Comparison of ENCODE assay signal across 34 cellular contexts in the genomic region with DNA sequence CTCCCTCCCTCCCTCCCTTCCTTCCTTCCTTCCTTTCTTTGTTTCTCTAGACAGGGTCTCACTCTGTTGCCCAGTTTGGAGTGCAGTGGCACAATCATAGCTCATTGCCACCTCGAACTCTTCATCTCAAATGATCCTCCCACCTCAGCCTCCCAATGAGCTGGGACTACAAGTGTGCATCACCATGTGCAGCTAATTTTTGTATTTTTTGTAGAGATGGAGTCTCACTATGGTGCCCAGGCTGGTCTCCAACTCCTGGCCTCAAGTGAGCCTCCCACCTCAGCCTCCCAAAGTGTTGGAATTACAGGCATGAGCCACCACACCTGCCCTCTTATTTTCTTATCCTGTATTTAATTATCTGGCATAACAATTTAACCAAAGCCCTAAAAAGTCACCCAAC. TPM values are rescaled to one million over a fixed set of nuclear protein-coding genes. Genes with fewer than 3 reads are reported as not detected.
"Had no signal": no experiment of that assay in that cellular context is flagged by ENCODE, and none has a peak within 500 bp of the region (broad histone marks: within the 10 kb centered on the region; RNA-seq: fewer than 3 reads in every experiment).

No MANE protein-coding gene starts in this region.

- H3K27me3 ChIP-seq: ovary, testis had no signal

- H3K36me3 ChIP-seq: ovary, transverse colon, upper lobe of right lung, uterus had no signal

- H2AFZ ChIP-seq: parathyroid adenoma had no signal

- H3K4me3 ChIP-seq: ovary, psoas muscle, skin epidermis, smooth muscle cell, spleen, suprapubic skin, testis, tibial artery, transverse colon, upper lobe of right lung, uterus had no signal

- H3K9ac ChIP-seq: parathyroid adenoma had no signal

- DNase-seq: naive thymus-derived CD8-positive, alpha-beta T cell; nephron progenitor cell; nucleus accumbens; ovary; posterior cingulate gyrus; psoas muscle; right cardiac atrium; spleen; stimulated activated CD4-positive, alpha-beta T cell treated with anti-CD3 and anti-CD28 coated beads, Interleukin-12 subunit alpha, Interleukin-12 subunit beta, amount 100 ng/mL, for 4 hours; stimulated activated CD4-positive, alpha-beta T cell treated with anti-CD3 and anti-CD28 coated beads, Interleukin-1b, Interleukin-23, amount 100 ng/mL, for 48 hours; stimulated activated CD4-positive, alpha-beta T cell treated with anti-CD3 and anti-CD28 coated beads, Interleukin-4, amount 100 ng/mL, for 1 hour; stimulated activated CD4-positive, alpha-beta T cell treated with anti-CD3 and anti-CD28 coated beads, Interleukin-4, amount 100 ng/mL, for 4 hours; stimulated activated CD8-positive, alpha-beta memory T cell treated with anti-CD3 and anti-CD28 coated beads, Interleukin-4, amount 100 ng/mL, for 48 hours; stimulated activated naive CD4-positive, alpha-beta T cell; stimulated activated naive CD8-positive, alpha-beta T cell treated with anti-CD3 and anti-CD28 coated beads, Interleukin-15, amount 100 ng/mL, for 72 hours; stimulated activated naive CD8-positive, alpha-beta T cell treated with anti-CD3 and anti-CD28 coated beads, Interleukin-15, Interleukin-2, amounts not matched to agents 100 U/mL and 50 U/mL, for 24 hours; substantia nigra; testis; tibial artery; transverse colon; upper lobe of right lung; uterus had no signal

- H3K4me1 ChIP-seq: parathyroid adenoma, psoas muscle, upper lobe of right lung, uterus had no signal

- H3K9me3 ChIP-seq: neutrophil, ovary, psoas muscle, spleen, suprapubic skin, testis, tibial artery, transverse colon, upper lobe of right lung, uterus had no signal

- H3K27ac ChIP-seq: neutrophil, ovary, parathyroid adenoma, psoas muscle, skin epidermis, spleen, suprapubic skin, testis, tibial artery, transverse colon, upper lobe of right lung, uterus had no signal

- H3K79me2 ChIP-seq: parathyroid adenoma had no signal

- H3K4me2 ChIP-seq: smooth muscle cell had no signal

- ATAC-seq: naive thymus-derived CD8-positive, alpha-beta T cell; natural killer cell treated with Interleukin-12 subunit alpha and Interleukin-12 subunit beta and Interleukin-15 and Interleukin-18, amount 100 ng/mL, for 72 hours; psoas muscle; right cardiac atrium; sciatic nerve; stimulated activated memory B cell treated with anti-CD40 and anti-IgM and Interleukin-4, amounts not matched to agents 10 μg/mL and 1 μg/mL and 100 μg/mL, for 72 hours; stimulated activated naive CD8-positive, alpha-beta T cell treated with anti-CD3 and anti-CD28 coated beads, Interleukin-15, amount 100 ng/mL, for 72 hours; stimulated activated naive CD8-positive, alpha-beta T cell treated with anti-CD3 and anti-CD28 coated beads, Interleukin-15, Interleukin-2, amounts not matched to agents 100 U/mL and 50 U/mL, for 24 hours; upper lobe of right lung had no signal

RNA-seq across cellular contexts. Expression of a gene that starts 4.4 kb away (rescaled TPM):
- total RNA-seq: naive thymus-derived CD8-positive, alpha-beta T cell; neural crest cell; ovary; progenitor cell of endocrine pancreas; psoas muscle; renal cortical epithelial cell; right cardiac atrium; sciatic nerve; spleen; transverse colon; upper lobe of right lung had no signal
- polyA plus RNA-seq: naive thymus-derived CD8-positive, alpha-beta T cell; right cardiac atrium had no signal

RNA-seq across cellular contexts. Expression of a gene that starts 29.1 kb away (rescaled TPM):
- total RNA-seq: psoas muscle, renal cortical epithelial cell, smooth muscle cell had no signal

RNA-seq across cellular contexts. Expression of a gene that starts 33.7 kb away (rescaled TPM):
- total RNA-seq: neural crest cell, progenitor cell of endocrine pancreas, psoas muscle, renal cortical epithelial cell, right cardiac atrium, smooth muscle cell, suprapubic skin, transverse colon, urinary bladder, uterus had no signal
- polyA plus RNA-seq: ovary, right cardiac atrium had no signal
